In the genomic region with DNA sequence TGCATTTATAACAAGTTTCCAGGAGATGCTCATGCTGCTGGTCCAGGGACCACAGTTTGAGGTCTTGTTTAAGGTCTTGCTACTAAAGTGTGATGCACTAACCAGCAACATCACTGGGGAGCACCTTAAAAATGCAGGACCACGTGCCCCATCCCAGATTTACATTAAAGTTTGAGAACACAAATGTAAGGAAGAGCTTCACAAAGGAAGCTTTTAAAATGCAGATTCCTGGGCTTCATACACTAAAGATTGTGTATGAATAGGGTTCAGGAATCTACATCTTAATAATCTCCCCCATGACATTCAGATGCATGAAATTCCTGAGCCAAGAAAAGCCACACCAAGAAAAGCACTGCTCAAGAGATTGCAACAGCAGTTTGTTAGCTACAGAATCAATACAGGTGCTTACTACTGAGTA, we compare ENCODE assay signal across 19 cellular contexts.
DNase-seq lines count a peak whose midpoint lies in the region; ATAC-seq, FAIRE-seq and TF ChIP-seq lines count a peak whose summit lies in the region.
"Had no signal": no experiment of that assay in that cellular context is flagged by ENCODE, and none has a peak within 500 bp of the region (broad histone marks: within the 10 kb centered on the region; RNA-seq: fewer than 3 reads in every experiment).

No MANE protein-coding gene starts in this region.

- no peaks in the 10 kb centered on the region for H4K20me1 ChIP-seq in GM23338 (replicated peaks; ENCODE audit: insufficient read depth)
- no peaks in the 10 kb centered on the region for H4K20me1 ChIP-seq in endothelial cell of umbilical vein (replicated peaks; ENCODE audit: control insufficient read depth, extremely low read depth, insufficient read depth, low read length)
- H4K20me1 ChIP-seq: BLaER1 had no signal

- peak; percentile 78 for DNase-seq in GM23338 (ENCODE audit: low spot score)
- no peak for DNase-seq in endothelial cell of umbilical vein (ENCODE audit: low read depth, low spot score)
- DNase-seq in iPS DF 6.9 (ENCODE audit: low read depth, low spot score), result peak; percentile 58
- DNase-seq in NCI-H526 (lab: John Stamatoyannopoulos, UW), result no peak
- DNase-seq in kidney tubule cell (ENCODE audit: low spot score), result no peak
- DNase-seq in vagina (ENCODE audit: extremely low spot score in 2 of 2), result no peak
- DNase-seq: AML-193; Caco-2; CD8-positive, alpha-beta memory T cell; DND-41; GDM1; KG1 had no signal

- peaks cover 11% of the 10 kb centered on the region for H3K9me2 ChIP-seq in GM23338 (ENCODE audit: insufficient read depth)

- H3K4me3 Mint-ChIP-seq in GM23338, result no peak overlapping the region
- H3K4me3 Mint-ChIP-seq: CD8-positive, alpha-beta memory T cell; IgD-negative memory B cell had no signal

- H3K4me3 ChIP-seq in GM23338, result no peak overlapping the region
- H3K4me3 ChIP-seq in HUES64 (ENCODE audit: low read length), result no peak overlapping the region
- H3K4me3 ChIP-seq in endothelial cell of umbilical vein (replicated peaks in 1 of 3; ENCODE audit: insufficient read depth in 1 of 3, low read depth in 1 of 3, low read length in 3 of 3), result no peak overlapping the region
- no peak overlapping the region for H3K4me3 ChIP-seq in iPS DF 6.9 (ENCODE audit: low read length)
- no peak overlapping the region for H3K4me3 ChIP-seq in vagina
- H3K4me3 ChIP-seq: BLaER1 had no signal

- ATAC-seq in GM23338, result peak; percentile 93
- no peak for ATAC-seq in GM19463 (IDR thresholded peaks at IDR 0.05; ENCODE audit: unreplicated experiment)

- H3K4me2 ChIP-seq in GM23338 (no peak overlapping the region), endothelial cell of umbilical vein (ENCODE audit: insufficient read depth, low read length) (no peak overlapping the region)
- H3K4me2 ChIP-seq: BLaER1 had no signal

- H3K79me2 ChIP-seq in GM23338 (replicated peaks; ENCODE audit: insufficient read depth) (no peaks in the 10 kb centered on the region), endothelial cell of umbilical vein (ENCODE audit: control insufficient read depth, insufficient read depth, low read length) (no peaks in the 10 kb centered on the region)

- no peaks in the 10 kb centered on the region for H3K9me1 ChIP-seq in endothelial cell of umbilical vein (replicated peaks; ENCODE audit: control insufficient read depth, extremely low read depth, insufficient read depth, low read length)

- TF ChIP-seq CTCF in GM23338 (conservative IDR thresholded peaks at IDR 0.05; ENCODE audit: low read depth in 2 of 2) (no peak), endothelial cell of umbilical vein (IDR thresholded peaks at IDR 0.05; ENCODE audit: extremely low read depth in 1 of 2, insufficient read depth in 1 of 2, low read depth in 1 of 2, low read length in 2 of 2) (no peak), vagina (IDR thresholded peaks at IDR 0.05) (no peak)

- H3K4me1 ChIP-seq in GM23338 (ENCODE audit: insufficient read depth), result peaks cover 47% of the 10 kb centered on the region
- H3K4me1 ChIP-seq in HUES64 (ENCODE audit: insufficient read depth, low read length), result peaks cover 19% of the 10 kb centered on the region
- H3K4me1 ChIP-seq in endothelial cell of umbilical vein (ENCODE audit: control insufficient read depth, extremely low read depth, insufficient read depth, low read length), result peaks cover 8% of the 10 kb centered on the region
- H3K4me1 ChIP-seq in iPS DF 6.9 (ENCODE audit: control insufficient read depth, insufficient read depth, low read length), result no peaks in the 10 kb centered on the region; the same call in none of the 2 replicates
- H3K4me1 ChIP-seq in vagina, result peaks cover 23% of the 10 kb centered on the region
- H3K4me1 ChIP-seq: BLaER1 had no signal

- intact Hi-C loops in endothelial cell of umbilical vein (cut with micrococcal nuclease), result no loop called here
- intact Hi-C loops in vagina (cut with DNase I), result loop anchor here (5.0 kb wide), 1 partner anchor 1048 kb away; no protein-coding TSS in a partner anchor

- H3K9me3 ChIP-seq in HUES64 (ENCODE audit: insufficient read depth, low read depth, low read length), result no peaks in the 10 kb centered on the region
- H3K9me3 ChIP-seq in endothelial cell of umbilical vein (replicated peaks; ENCODE audit: control insufficient read depth, insufficient read depth, low read length), result no peaks in the 10 kb centered on the region
- no peaks in the 10 kb centered on the region for H3K9me3 ChIP-seq in iPS DF 6.9 (ENCODE audit: control insufficient read depth, insufficient read depth, low read length)
- no peaks in the 10 kb centered on the region for H3K9me3 ChIP-seq in vagina
- H3K9me3 ChIP-seq: BLaER1, Caco-2 had no signal

- no peaks in the 10 kb centered on the region for H3K27me3 ChIP-seq in GM23338 (ENCODE audit: insufficient read depth)
- H3K27me3 ChIP-seq in HUES64 (ENCODE audit: insufficient read depth, low read length), result no peaks in the 10 kb centered on the region
- no peaks in the 10 kb centered on the region for H3K27me3 ChIP-seq in endothelial cell of umbilical vein (ENCODE audit: control insufficient read depth in 2 of 2, insufficient read depth in 2 of 2, low read length in 2 of 2)
- H3K27me3 ChIP-seq in iPS DF 6.9 (ENCODE audit: control insufficient read depth, insufficient read depth, low read length), result no peaks in the 10 kb centered on the region
- no peaks in the 10 kb centered on the region for H3K27me3 ChIP-seq in vagina
- H3K27me3 ChIP-seq: BLaER1 had no signal

- peak overlapping the region; percentile 70; the same call in 1 of the 2 replicates for H3K27ac Mint-ChIP-seq in GM23338
- H3K27ac Mint-ChIP-seq: CD8-positive, alpha-beta memory T cell; IgD-negative memory B cell had no signal

- H3K4me1 Mint-ChIP-seq in GM23338, result peaks cover 48% of the 10 kb centered on the region
- H3K4me1 Mint-ChIP-seq: CD8-positive, alpha-beta memory T cell; IgD-negative memory B cell had no signal

- TF ChIP-seq POLR2A in endothelial cell of umbilical vein (IDR thresholded peaks at IDR 0.05; ENCODE audit: low read depth, low read length) (no peak), vagina (IDR thresholded peaks at IDR 0.05) (no peak)

- H3F3A ChIP-seq in GM23338 (replicated peaks; ENCODE audit: low read depth), result no peaks in the 10 kb centered on the region

- peaks cover 3% of the 10 kb centered on the region for H3K27me3 Mint-ChIP-seq in GM23338 (ENCODE audit: insufficient read depth, low read depth, poor library complexity)

- H2AFZ ChIP-seq in GM23338 (no peak overlapping the region), endothelial cell of umbilical vein (ENCODE audit: low read depth, low read length) (no peak overlapping the region)

- WGBS in HUES64, result 11% methylated on average over 1 of the region's 1 CpG
- WGBS in iPS DF 6.9 (ENCODE audit: insufficient coverage, insufficient read length), result no CpG with 5 or more reads among the region's 1 CpG

- H3K9me3 Mint-ChIP-seq in GM23338, result no peaks in the 10 kb centered on the region
- H3K9me3 Mint-ChIP-seq: CD8-positive, alpha-beta memory T cell had no signal

- no TSS peak for BruUV-seq in endothelial cell of umbilical vein (replicated peaks; lab: Mats Ljungman, UMichigan)

- FAIRE-seq in endothelial cell of umbilical vein (lab: Jason Lieb, UNC), result peak; percentile 21
- FAIRE-seq: GM12892 had no signal

- H3K9ac ChIP-seq in HUES64 (ENCODE audit: low read depth, low read length) (no peak overlapping the region), endothelial cell of umbilical vein (replicated peaks; ENCODE audit: extremely low read depth, insufficient read depth, low read length) (no peak overlapping the region)
- H3K9ac ChIP-seq: BLaER1 had no signal

- H3K27ac ChIP-seq in GM23338 (ENCODE audit: low read depth) (peak overlapping the region; percentile 76), HUES64 (ENCODE audit: low read depth, low read length) (peak overlapping the region; percentile 88; the same call in 1 of the 2 replicates), endothelial cell of umbilical vein (ENCODE audit: insufficient read depth, low read depth, low read length) (no peak overlapping the region), iPS DF 6.9 (ENCODE audit: low read length) (no peak overlapping the region), vagina (no peak overlapping the region)
- H3K27ac ChIP-seq: 22Rv1, BLaER1, HL-60 had no signal

- POLR2A ChIA-PET in endothelial cell of umbilical vein (lab: Charles Lee), result no interaction called here

- CTCF ChIA-PET in endothelial cell of umbilical vein (lab: Charles Lee), result no interaction called here

- H3K36me3 Mint-ChIP-seq in GM23338 (ENCODE audit: low read depth), result peaks cover 15% of the 10 kb centered on the region; the same call in 2 of the 3 replicates
- H3K36me3 Mint-ChIP-seq: CD8-positive, alpha-beta memory T cell; IgD-negative memory B cell had no signal

- dilution Hi-C loops in endothelial cell of umbilical vein (cut with MboI; ENCODE audit: extremely low pct_ligation_motif_present, low sequenced_read_pairs), result no loop called here

- H3K36me3 ChIP-seq in GM23338 (ENCODE audit: insufficient read depth), result no peaks in the 10 kb centered on the region
- H3K36me3 ChIP-seq in HUES64 (ENCODE audit: insufficient read depth, low read length), result no peaks in the 10 kb centered on the region
- no peaks in the 10 kb centered on the region for H3K36me3 ChIP-seq in endothelial cell of umbilical vein (ENCODE audit: control insufficient read depth in 2 of 2, extremely low read depth in 1 of 2, insufficient read depth in 2 of 2, low read length in 2 of 2)
- no peaks in the 10 kb centered on the region for H3K36me3 ChIP-seq in iPS DF 6.9 (ENCODE audit: control insufficient read depth, insufficient read depth, low read length)
- no peaks in the 10 kb centered on the region for H3K36me3 ChIP-seq in vagina
- H3K36me3 ChIP-seq: BLaER1 had no signal

TF ChIP-seq in GM23338, 12 proteins besides CTCF, POLR2A, EP300 and RAD21 (continues in another document):
- TF ChIP-seq ZNF114 (CRISPR knock-in tag; IDR thresholded peaks at IDR 0.05) (0 out of 2 replicates have a peak, but pooled peaks have one; percentile 23), JUNB (IDR thresholded peaks at IDR 0.05; ENCODE audit: unreplicated experiment) (no peak), NANOG (IDR thresholded peaks at IDR 0.05; ENCODE audit: borderline replicate concordance) (peak; percentile 83; the same call in 1 of the 2 replicates), EZH2 (IDR thresholded peaks at IDR 0.05; ENCODE audit: low read depth, unreplicated experiment) (no peak)

TF ChIP-seq in endothelial cell of umbilical vein, 7 proteins besides CTCF, POLR2A, EP300 and RAD21:
- TF ChIP-seq MYC (IDR thresholded peaks at IDR 0.05; ENCODE audit: low read depth, low read length) (no peak), POLR2AphosphoS5 (IDR thresholded peaks at IDR 0.05; ENCODE audit: insufficient read depth, low read depth, low read length) (no peak), FOS (IDR thresholded peaks at IDR 0.05; ENCODE audit: borderline replicate concordance, insufficient read depth, low read length) (no peak), JUN (IDR thresholded peaks at IDR 0.05; ENCODE audit: borderline replicate concordance, insufficient read depth, insufficient read length, low read depth) (no peak)
TF ChIP-seq in endothelial cell of umbilical vein: peak in this region for 0.

Comparison
In these comparisons a context has a peak if more than half of its experiments do, and no peak if none do; other contexts are left out.
1. DNase-seq: peak in GM23338 (single experiment) and iPS DF 6.9 (single experiment); none in endothelial cell of umbilical vein (single experiment), NCI-H526 (0 of 2), kidney tubule cell (single experiment) and vagina (0 of 2).
2. H3K27ac ChIP-seq: peak in GM23338 (single experiment) and HUES64 (single experiment); none in endothelial cell of umbilical vein (single experiment), iPS DF 6.9 (single experiment) and vagina (single experiment).